Comparison of ENCODE assay signal across 8 cellular contexts in genomic region chr6:156828280-156828703, GRCh38. TPM values are rescaled to one million over a fixed set of nuclear protein-coding genes. Genes with fewer than 3 reads are reported as not detected.
DNase-seq lines count a peak whose midpoint lies in the region; ATAC-seq and TF ChIP-seq lines count a peak whose summit lies in the region.

No MANE protein-coding gene starts in this region.

- no peak overlapping the region for H3K4me3 ChIP-seq in testis

- TF ChIP-seq POLR2A in testis (IDR thresholded peaks at IDR 0.05) = no peak

- DNase-seq in stimulated activated CD4-positive, alpha-beta T cell treated with anti-CD3 and anti-CD28 coated beads, Interleukin-1b, Interleukin-23, amount 100 ng/mL, for 48 hours = peak; percentile 31
- no peak for DNase-seq in stimulated activated CD4-positive, alpha-beta T cell treated with anti-CD3 and anti-CD28 coated beads, Interleukin-4, amount 100 ng/mL, for 1 hour
- peak; percentile 36 for DNase-seq in foreskin melanocyte
- DNase-seq in testis = no peak
- no peak for DNase-seq in CD14-positive monocyte (ENCODE audit: low spot score)
- no peak for DNase-seq in NCI-H2029 (lab: John Stamatoyannopoulos, UW)
- no peak for DNase-seq in activated CD4-positive, alpha-beta T cell treated with anti-CD3 and anti-CD28 coated beads, Interleukin-2, amount 50 U/mL, for 4 hours

- peaks cover 19% of the 10 kb centered on the region for H3K4me1 Mint-ChIP-seq in CD14-positive monocyte

- ATAC-seq in SK-N-SH treated with all-trans-retinoic acid at 6 μM for 48 hours = peak; percentile 82

- peak overlapping the region; percentile 11 to 64 for H3K27ac ChIP-seq in testis

- H3K27me3 Mint-ChIP-seq in CD14-positive monocyte (ENCODE audit: low read depth in 3 of 3) = peaks cover 0 to 2% (median 0%) of the 10 kb centered on the region in 3 donors

- no peaks in the 10 kb centered on the region for H3K9me3 Mint-ChIP-seq in CD14-positive monocyte

- peaks cover 31 to 37% of the 10 kb centered on the region in 2 donors for H3K36me3 Mint-ChIP-seq in CD14-positive monocyte

- peaks cover 10% of the 10 kb centered on the region for H3K4me1 ChIP-seq in testis

- peak overlapping the region in 2 of 7 donors; percentile 28 to 37 for H3K27ac Mint-ChIP-seq in CD14-positive monocyte

- no peak overlapping the region for H3K4me3 Mint-ChIP-seq in CD14-positive monocyte

- H3K27me3 ChIP-seq in testis = no peaks in the 10 kb centered on the region

- 60 to 79% methylated on average over 5 of the region's 5 CpGs for WGBS in testis, 2 donors

- H3K9me3 ChIP-seq in testis = no peaks in the 10 kb centered on the region

- no peaks in the 10 kb centered on the region for H3K36me3 ChIP-seq in testis (ENCODE audit: low read depth, missing control alignments)

- TF ChIP-seq CTCF in testis (IDR thresholded peaks at IDR 0.05) (no peak), CD14-positive monocyte (IDR thresholded peaks at IDR 0.05) (no peak)

- intact Hi-C loops in testis (cut with DNase I; ENCODE audit: low total_unique reads) = no loop called here
- intact Hi-C loops in CD14-positive monocyte (cut with micrococcal nuclease) = loop anchor here in 1 of 2 donors (5.0 kb wide), 1 partner anchor 34 kb away; no protein-coding TSS in a partner anchor

TF ChIP-seq in SK-N-SH treated with all-trans-retinoic acid at 6 μM for 48 hours, 23 proteins besides CTCF, POLR2A, EP300 and RAD21:
- TF ChIP-seq ZFP30 (CRISPR knock-in tag; IDR thresholded peaks at IDR 0.05) (no peak), RARB (CRISPR knock-in tag; IDR thresholded peaks at IDR 0.05) (no peak), BACH2 (CRISPR knock-in tag; IDR thresholded peaks at IDR 0.05; ENCODE audit: borderline replicate concordance) (no peak), ZC3H10 (CRISPR knock-in tag; IDR thresholded peaks at IDR 0.05) (no peak), OSR1 (CRISPR knock-in tag; IDR thresholded peaks at IDR 0.05) (no peak), CSDC2 (CRISPR knock-in tag; IDR thresholded peaks at IDR 0.05) (no peak), ARNTL (CRISPR knock-in tag; IDR thresholded peaks at IDR 0.05; ENCODE audit: borderline replicate concordance, low read depth) (no peak), ZNF70 (CRISPR knock-in tag; IDR thresholded peaks at IDR 0.05) (no peak), SNAI2 (CRISPR knock-in tag; IDR thresholded peaks at IDR 0.05) (no peak), ZNF8 (CRISPR knock-in tag; IDR thresholded peaks at IDR 0.05) (no peak), POU6F1 (CRISPR knock-in tag; IDR thresholded peaks at IDR 0.05; ENCODE audit: borderline replicate concordance, low read depth) (no peak), TCF4 (CRISPR knock-in tag; IDR thresholded peaks at IDR 0.05; ENCODE audit: borderline replicate concordance) (no peak)
- TF ChIP-seq, protein P1, sequence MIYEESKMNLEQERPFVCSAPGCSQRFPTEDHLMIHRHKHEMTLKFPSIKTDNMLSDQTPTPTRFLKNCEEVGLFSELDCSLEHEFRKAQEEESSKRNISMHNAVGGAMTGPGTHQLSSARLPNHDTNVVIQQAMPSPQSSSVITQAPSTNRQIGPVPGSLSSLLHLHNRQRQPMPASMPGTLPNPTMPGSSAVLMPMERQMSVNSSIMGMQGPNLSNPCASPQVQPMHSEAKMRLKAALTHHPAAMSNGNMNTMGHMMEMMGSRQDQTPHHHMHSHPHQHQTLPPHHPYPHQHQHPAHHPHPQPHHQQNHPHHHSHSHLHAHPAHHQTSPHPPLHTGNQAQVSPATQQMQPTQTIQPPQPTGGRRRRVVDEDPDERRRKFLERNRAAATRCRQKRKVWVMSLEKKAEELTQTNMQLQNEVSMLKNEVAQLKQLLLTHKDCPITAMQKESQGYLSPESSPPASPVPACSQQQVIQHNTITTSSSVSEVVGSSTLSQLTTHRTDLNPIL (CRISPR knock-in tag; IDR thresholded peaks at IDR 0.05; ENCODE audit: low read depth) = no peak
- TF ChIP-seq, protein P2, sequence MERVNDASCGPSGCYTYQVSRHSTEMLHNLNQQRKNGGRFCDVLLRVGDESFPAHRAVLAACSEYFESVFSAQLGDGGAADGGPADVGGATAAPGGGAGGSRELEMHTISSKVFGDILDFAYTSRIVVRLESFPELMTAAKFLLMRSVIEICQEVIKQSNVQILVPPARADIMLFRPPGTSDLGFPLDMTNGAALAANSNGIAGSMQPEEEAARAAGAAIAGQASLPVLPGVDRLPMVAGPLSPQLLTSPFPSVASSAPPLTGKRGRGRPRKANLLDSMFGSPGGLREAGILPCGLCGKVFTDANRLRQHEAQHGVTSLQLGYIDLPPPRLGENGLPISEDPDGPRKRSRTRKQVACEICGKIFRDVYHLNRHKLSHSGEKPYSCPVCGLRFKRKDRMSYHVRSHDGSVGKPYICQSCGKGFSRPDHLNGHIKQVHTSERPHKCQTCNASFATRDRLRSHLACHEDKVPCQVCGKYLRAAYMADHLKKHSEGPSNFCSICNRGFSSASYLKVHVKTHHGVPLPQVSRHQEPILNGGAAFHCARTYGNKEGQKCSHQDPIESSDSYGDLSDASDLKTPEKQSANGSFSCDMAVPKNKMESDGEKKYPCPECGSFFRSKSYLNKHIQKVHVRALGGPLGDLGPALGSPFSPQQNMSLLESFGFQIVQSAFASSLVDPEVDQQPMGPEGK (CRISPR knock-in tag; IDR thresholded peaks at IDR 0.05; ENCODE audit: borderline replicate concordance) = no peak

RNA-seq across cellular contexts. Expression of gene ARID1B, which starts 51.1 kb away (rescaled TPM):
- 100 to 1,000 TPM; 103 to 126 TPM for total RNA-seq in testis
- polyA plus RNA-seq in testis (ENCODE audit: insufficient read depth, low read depth, low replicate concordance) = 26.2 TPM
- polyA plus RNA-seq in CD14-positive monocyte = 1 to 10 TPM; 3.2 to 3.8 TPM

Comparison
In these comparisons a context has a peak if more than half of its experiments do, and no peak if none do; other contexts are left out.
1. DNase-seq: peak in stimulated activated CD4-positive, alpha-beta T cell treated with anti-CD3 and anti-CD28 coated beads, Interleukin-1b, Interleukin-23, amount 100 ng/mL, for 48 hours (single experiment) and foreskin melanocyte (single experiment); none in stimulated activated CD4-positive, alpha-beta T cell treated with anti-CD3 and anti-CD28 coated beads, Interleukin-4, amount 100 ng/mL, for 1 hour (single experiment), testis (single experiment), CD14-positive monocyte (single experiment), NCI-H2029 (single experiment) and activated CD4-positive, alpha-beta T cell treated with anti-CD3 and anti-CD28 coated beads, Interleukin-2, amount 50 U/mL, for 4 hours (0 of 2).